20 cellular contexts compared by ENCODE assay signal in genomic region chr10:107031981-107032699, GRCh38.
DNase-seq lines count a peak whose midpoint lies in the region; ATAC-seq, FAIRE-seq and TF ChIP-seq lines count a peak whose summit lies in the region.
"Had no signal": no experiment of that assay in that cellular context is flagged by ENCODE, and none has a peak within 500 bp of the region (broad histone marks: within the 10 kb centered on the region; RNA-seq: fewer than 3 reads in every experiment).

No MANE protein-coding gene starts in this region.

- 55 to 82% methylated on average over 5 of the region's 5 CpGs for WGBS in sigmoid colon, 2 donors

- ATAC-seq in HG02798 (IDR thresholded peaks at IDR 0.05; ENCODE audit: poor library complexity, unreplicated experiment), result no peak
- ATAC-seq: activated CD8-positive, alpha-beta T cell treated with anti-CD3 and anti-CD28 coated beads, Interleukin-2, amount 10 ng/mL, durations not matched to agents 7 days and 5 days; activated T-helper 17 cell treated with anti-CD3 and anti-CD28 coated beads, Interleukin-2, amount 50 U/mL, for 72 hours; GM12878; stimulated activated naive CD8-positive, alpha-beta T cell treated with anti-CD3 and anti-CD28 coated beads, Interleukin-15, Interleukin-2, amounts not matched to agents 100 U/mL and 50 U/mL, for 24 hours had no signal

- no peaks in the 10 kb centered on the region for H3K4me1 ChIP-seq in sigmoid colon

- H3K9me3 ChIP-seq in sigmoid colon, result no peaks in the 10 kb centered on the region
- H3K9me3 ChIP-seq: ovary had no signal

- CTCF ChIA-PET in HEK293T (lab: Yijun Ruan, JAX), result no interaction called here

- DNase-seq in HEK293T (ENCODE audit: extremely low spot score) (peak; percentile 57), NOMO-1 treated with DMSO at 0.1 percent for 48 hours (lab: John Stamatoyannopoulos, UW; ENCODE audit: unreplicated experiment) (peak; percentile 50), bronchial epithelial cell (ENCODE audit: low read depth) (peak; percentile 1), retinal pigment epithelial cell (ENCODE audit: low read depth) (peak; percentile 6), NCI-H524 (lab: John Stamatoyannopoulos, UW) (no peak), sigmoid colon (no peak)
- DNase-seq: activated CD8-positive, alpha-beta T cell treated with anti-CD3 and anti-CD28 coated beads, Interleukin-2, amount 10 ng/mL, durations not matched to agents 7 days and 5 days; amygdala; EL; glutamatergic neuron; KG1; NCI-H1694; ovary; stimulated activated naive CD8-positive, alpha-beta T cell treated with anti-CD3 and anti-CD28 coated beads, Interleukin-15, Interleukin-2, amounts not matched to agents 100 U/mL and 50 U/mL, for 24 hours had no signal

- no peak overlapping the region for H3K27ac ChIP-seq in sigmoid colon
- H3K27ac ChIP-seq: coronary artery, ovary, SK-N-MC, VCaP had no signal

- H3K36me3 ChIP-seq in bronchial epithelial cell (ENCODE audit: control insufficient read depth, insufficient read depth, low read length) (no peaks in the 10 kb centered on the region), sigmoid colon (no peaks in the 10 kb centered on the region)
- H3K36me3 ChIP-seq: ovary had no signal

- TF ChIP-seq EP300 in sigmoid colon (IDR thresholded peaks at IDR 0.05), result no peak

- TF ChIP-seq CTCF in bronchial epithelial cell (IDR thresholded peaks at IDR 0.05; ENCODE audit: insufficient read depth, low read length, severe bottlenecking) (no peak), retinal pigment epithelial cell (conservative IDR thresholded peaks at IDR 0.05; ENCODE audit: low read depth, low read length) (no peak), sigmoid colon (IDR thresholded peaks at IDR 0.05) (no peak)

- H3K27me3 ChIP-seq in bronchial epithelial cell (ENCODE audit: control insufficient read depth, insufficient read depth, low read length) (no peaks in the 10 kb centered on the region), sigmoid colon (no peaks in the 10 kb centered on the region)
- H3K27me3 ChIP-seq: ovary had no signal

- POLR2A ChIA-PET in HEK293T (lab: Yijun Ruan, JAX), result no interaction called here

- H3K4me3 ChIP-seq in bronchial epithelial cell (ENCODE audit: low read depth, low read length), result no peak overlapping the region
- H3K4me3 ChIP-seq in retinal pigment epithelial cell (ENCODE audit: low read length), result no peak overlapping the region
- no peak overlapping the region for H3K4me3 ChIP-seq in sigmoid colon
- H3K4me3 ChIP-seq: coronary artery, GM12878, ovary, SK-N-MC had no signal

- no peak for TF ChIP-seq POLR2A in sigmoid colon (IDR thresholded peaks at IDR 0.05)

- intact Hi-C loops in sigmoid colon (cut with DNase I), result no loop called here

- no peak for FAIRE-seq in bronchial epithelial cell (lab: Jason Lieb, UNC)
- FAIRE-seq: GM12878 had no signal

TF ChIP-seq in HEK293T, 16 proteins besides CTCF, POLR2A, EP300 and RAD21:
- 0 out of 2 replicates have a peak, but pooled peaks have one; percentile 31 for TF ChIP-seq CTBP1 (IDR thresholded peaks at IDR 0.05; ENCODE audit: borderline replicate concordance)
- TF ChIP-seq ELF4 (IDR thresholded peaks at IDR 0.05), result no peak
- TF ChIP-seq NFRKB (IDR thresholded peaks at IDR 0.05), result no peak
- no peak for TF ChIP-seq HDGF (IDR thresholded peaks at IDR 0.05; ENCODE audit: borderline replicate concordance)
- peak; percentile 39 for TF ChIP-seq PKNOX1 (IDR thresholded peaks at IDR 0.05)
- TF ChIP-seq FOXK2 (IDR thresholded peaks at IDR 0.05), result no peak

Comparison
In these comparisons a context has a peak if more than half of its experiments do, and no peak if none do; other contexts are left out.
1. DNase-seq: peak in HEK293T (single experiment), NOMO-1 treated with DMSO at 0.1 percent for 48 hours (single experiment), bronchial epithelial cell (single experiment) and retinal pigment epithelial cell (single experiment); none in NCI-H524 (0 of 2) and sigmoid colon (single experiment).